Comparison of ENCODE assay signal across 10 cellular contexts in the genomic region with DNA sequence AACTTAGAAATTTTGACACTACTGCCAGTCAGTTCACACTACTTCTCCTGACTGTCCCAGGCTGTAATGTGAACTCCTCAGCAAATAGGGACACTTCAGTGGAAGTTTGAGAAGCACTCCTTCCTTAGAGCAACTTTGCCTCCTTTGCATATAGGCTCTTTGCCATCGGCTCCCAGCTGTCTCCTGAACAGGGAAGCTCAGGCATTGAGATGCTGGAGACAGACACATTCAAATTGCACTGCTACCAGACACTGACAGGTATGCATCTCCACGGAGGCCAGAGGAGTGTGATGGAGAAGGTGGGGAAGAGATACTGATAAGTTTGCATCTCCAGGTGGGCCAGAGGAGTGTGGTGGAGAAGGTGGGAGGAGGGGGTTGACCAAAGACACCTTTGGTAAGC. TPM values are rescaled to one million over a fixed set of nuclear protein-coding genes. Genes with fewer than 3 reads are reported as not detected.
DNase-seq lines count a peak whose midpoint lies in the region; ATAC-seq lines count a peak whose summit lies in the region.
"Had no signal": no experiment of that assay in that cellular context is flagged by ENCODE, and none has a peak within 500 bp of the region (broad histone marks: within the 10 kb centered on the region; RNA-seq: fewer than 3 reads in every experiment).

No MANE protein-coding gene starts in this region.

- peaks cover 43% of the 10 kb centered on the region for H3K4me1 Mint-ChIP-seq in T-helper 2 cell treated with Interferon-gamma antibody and Interleukin-4, amounts not matched to agents 5 μg/mL and 100 μg/mL, for 36 hours (ENCODE audit: low read depth)
- peaks cover 64% of the 10 kb centered on the region for H3K4me1 Mint-ChIP-seq in activated CD4-positive, alpha-beta memory T cell treated with anti-CD3 and anti-CD28 coated beads, Interleukin-2, amount 10 ng/mL, durations not matched to agents 7 days and 5 days
- peaks cover 40% of the 10 kb centered on the region for H3K4me1 Mint-ChIP-seq in stimulated activated memory B cell treated with anti-CD40 and anti-IgM and Interleukin-4, amounts not matched to agents 10 μg/mL and 1 μg/mL and 100 μg/mL, for 72 hours

- H3K9me3 ChIP-seq in iPS-18c (ENCODE audit: control insufficient read depth, insufficient read depth, low read length), result no peaks in the 10 kb centered on the region

- H3K4me3 ChIP-seq in iPS-18c (ENCODE audit: insufficient read depth, low read depth, low read length), result peak overlapping the region; percentile 16; the same call in 1 of the 2 replicates

- peak overlapping the region; percentile 99 for H3K4me3 Mint-ChIP-seq in T-helper 2 cell treated with Interferon-gamma antibody and Interleukin-4, amounts not matched to agents 5 μg/mL and 100 μg/mL, for 36 hours
- peak overlapping the region; percentile 90 for H3K4me3 Mint-ChIP-seq in activated CD4-positive, alpha-beta memory T cell treated with anti-CD3 and anti-CD28 coated beads, Interleukin-2, amount 10 ng/mL, durations not matched to agents 7 days and 5 days
- H3K4me3 Mint-ChIP-seq in stimulated activated memory B cell treated with anti-CD40 and anti-IgM and Interleukin-4, amounts not matched to agents 10 μg/mL and 1 μg/mL and 100 μg/mL, for 72 hours, result peak overlapping the region; percentile 95

- no peak for ATAC-seq in stimulated activated memory B cell treated with anti-CD40 and anti-IgM and Interleukin-4, amounts not matched to agents 10 μg/mL and 1 μg/mL and 100 μg/mL, for 72 hours

- peaks cover 71% of the 10 kb centered on the region for H3K36me3 Mint-ChIP-seq in T-helper 2 cell treated with Interferon-gamma antibody and Interleukin-4, amounts not matched to agents 5 μg/mL and 100 μg/mL, for 36 hours (ENCODE audit: low read depth)
- H3K36me3 Mint-ChIP-seq in activated CD4-positive, alpha-beta memory T cell treated with anti-CD3 and anti-CD28 coated beads, Interleukin-2, amount 10 ng/mL, durations not matched to agents 7 days and 5 days (ENCODE audit: low read depth), result peaks cover 79% of the 10 kb centered on the region
- peaks cover 62% of the 10 kb centered on the region for H3K36me3 Mint-ChIP-seq in stimulated activated memory B cell treated with anti-CD40 and anti-IgM and Interleukin-4, amounts not matched to agents 10 μg/mL and 1 μg/mL and 100 μg/mL, for 72 hours

- H3K27ac Mint-ChIP-seq in T-helper 2 cell treated with Interferon-gamma antibody and Interleukin-4, amounts not matched to agents 5 μg/mL and 100 μg/mL, for 36 hours, result peak overlapping the region; percentile 100
- H3K27ac Mint-ChIP-seq in activated CD4-positive, alpha-beta memory T cell treated with anti-CD3 and anti-CD28 coated beads, Interleukin-2, amount 10 ng/mL, durations not matched to agents 7 days and 5 days, result peak overlapping the region; percentile 100
- H3K27ac Mint-ChIP-seq in stimulated activated memory B cell treated with anti-CD40 and anti-IgM and Interleukin-4, amounts not matched to agents 10 μg/mL and 1 μg/mL and 100 μg/mL, for 72 hours, result peak overlapping the region; percentile 95

- no peak for DNase-seq in T-helper 2 cell treated with Interferon-gamma antibody and Interleukin-4, amounts not matched to agents 5 μg/mL and 100 μg/mL, for 36 hours (ENCODE audit: low spot score)
- DNase-seq in T-helper 2 cell, result no peak
- DNase-seq in activated CD4-positive, alpha-beta memory T cell treated with anti-CD3 and anti-CD28 coated beads, Interleukin-2, amount 10 ng/mL, durations not matched to agents 7 days and 5 days, result no peak
- DNase-seq in NCI-H2107 (lab: John Stamatoyannopoulos, UW), result no peak
- no peak for DNase-seq in NCI-H2227 treated with DMSO at 0.1 percent for 48 hours (lab: John Stamatoyannopoulos, UW)
- DNase-seq in SIG-M5 treated with dmso at 0.1 percent for 504 hours (lab: John Stamatoyannopoulos, UW; ENCODE audit: unreplicated experiment), result no peak
- DNase-seq: AML-193, OCI-M1 had no signal

- H3K27me3 Mint-ChIP-seq in T-helper 2 cell treated with Interferon-gamma antibody and Interleukin-4, amounts not matched to agents 5 μg/mL and 100 μg/mL, for 36 hours (ENCODE audit: low read depth), result no peaks in the 10 kb centered on the region
- H3K27me3 Mint-ChIP-seq in activated CD4-positive, alpha-beta memory T cell treated with anti-CD3 and anti-CD28 coated beads, Interleukin-2, amount 10 ng/mL, durations not matched to agents 7 days and 5 days, result no peaks in the 10 kb centered on the region
- no peaks in the 10 kb centered on the region for H3K27me3 Mint-ChIP-seq in stimulated activated memory B cell treated with anti-CD40 and anti-IgM and Interleukin-4, amounts not matched to agents 10 μg/mL and 1 μg/mL and 100 μg/mL, for 72 hours

- H3K9me3 Mint-ChIP-seq in T-helper 2 cell treated with Interferon-gamma antibody and Interleukin-4, amounts not matched to agents 5 μg/mL and 100 μg/mL, for 36 hours, result no peaks in the 10 kb centered on the region
- no peaks in the 10 kb centered on the region for H3K9me3 Mint-ChIP-seq in activated CD4-positive, alpha-beta memory T cell treated with anti-CD3 and anti-CD28 coated beads, Interleukin-2, amount 10 ng/mL, durations not matched to agents 7 days and 5 days
- H3K9me3 Mint-ChIP-seq in stimulated activated memory B cell treated with anti-CD40 and anti-IgM and Interleukin-4, amounts not matched to agents 10 μg/mL and 1 μg/mL and 100 μg/mL, for 72 hours, result no peaks in the 10 kb centered on the region

- POLR2A ChIA-PET in activated CD4-positive, alpha-beta memory T cell treated with anti-CD3 and anti-CD28 coated beads, Interleukin-2, amount 10 ng/mL, durations not matched to agents 7 days and 5 days (lab: Charles Lee), result interaction anchor here (1.6 to 12.8 kb wide), 10 partner anchors 9 to 87 kb away, joined by 4 to 150 read pairs (median 24); a partner anchor contains a TSS

- CTCF ChIA-PET in activated CD4-positive, alpha-beta memory T cell treated with anti-CD3 and anti-CD28 coated beads, Interleukin-2, amount 10 ng/mL, durations not matched to agents 7 days and 5 days (lab: Charles Lee), result interaction anchor here (1.3 to 3.2 kb wide), 6 partner anchors 11 to 318 kb away, joined by 3 to 29 read pairs (median 6); a partner anchor contains a TSS

RNA-seq across cellular contexts. Expression of a gene that starts 1.4 kb away (rescaled TPM):
- total RNA-seq in activated CD4-positive, alpha-beta memory T cell treated with anti-CD3 and anti-CD28 coated beads, Interleukin-2, amount 10 ng/mL, durations not matched to agents 7 days and 5 days, result 10 to 100 TPM; 67.0 to 71.1 TPM

RNA-seq across cellular contexts. Expression of a gene that starts 1.9 kb away (rescaled TPM):
- total RNA-seq in activated CD4-positive, alpha-beta memory T cell treated with anti-CD3 and anti-CD28 coated beads, Interleukin-2, amount 10 ng/mL, durations not matched to agents 7 days and 5 days, result 1,000 to 10,000 TPM; 1,257 to 1,287 TPM

RNA-seq across cellular contexts. Expression of a gene that starts 10.7 kb away (rescaled TPM):
- total RNA-seq in activated CD4-positive, alpha-beta memory T cell treated with anti-CD3 and anti-CD28 coated beads, Interleukin-2, amount 10 ng/mL, durations not matched to agents 7 days and 5 days, result 10 to 100 TPM; 31.6 to 33.9 TPM

RNA-seq across cellular contexts. Expression of a gene that starts 22.1 kb away (rescaled TPM):
- 10 to 100 TPM; 34.6 to 35.0 TPM for total RNA-seq in activated CD4-positive, alpha-beta memory T cell treated with anti-CD3 and anti-CD28 coated beads, Interleukin-2, amount 10 ng/mL, durations not matched to agents 7 days and 5 days

RNA-seq across cellular contexts. Expression of a gene that starts 37.0 kb away (rescaled TPM):
- 100 to 1,000 TPM; 123 to 125 TPM for total RNA-seq in activated CD4-positive, alpha-beta memory T cell treated with anti-CD3 and anti-CD28 coated beads, Interleukin-2, amount 10 ng/mL, durations not matched to agents 7 days and 5 days
